Comparison of ENCODE assay signal across 26 cellular contexts in the genomic region with DNA sequence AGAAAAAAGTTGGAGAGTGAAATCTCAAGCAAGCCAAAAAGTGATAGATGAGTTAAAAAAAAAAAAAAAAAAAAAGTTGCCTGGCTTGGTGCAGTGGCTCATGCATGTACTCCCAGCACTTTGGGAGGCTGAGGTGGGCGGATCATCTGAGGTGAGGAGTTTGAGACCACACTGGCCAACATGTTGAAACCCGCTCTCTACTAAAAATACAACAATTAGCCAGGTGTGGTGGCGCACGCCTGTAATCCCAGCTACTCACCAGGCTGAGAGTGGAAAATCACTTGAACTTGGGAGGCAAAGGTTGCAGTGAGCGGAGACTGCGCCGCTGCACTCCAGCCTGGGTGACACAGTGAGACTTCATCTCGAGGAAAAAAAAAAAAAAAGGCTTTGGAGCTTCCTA.
DNase-seq lines count a peak whose midpoint lies in the region; ATAC-seq and TF ChIP-seq lines count a peak whose summit lies in the region.
"Had no signal": no experiment of that assay in that cellular context is flagged by ENCODE, and none has a peak within 500 bp of the region (broad histone marks: within the 10 kb centered on the region; RNA-seq: fewer than 3 reads in every experiment).

No MANE protein-coding gene starts in this region.

- no peak overlapping the region for H3K4me3 ChIP-seq in vagina
- H3K4me3 ChIP-seq: A549, gastroesophageal sphincter, hepatocyte had no signal

- peak; percentile 53 for DNase-seq in NCI-H748 (lab: John Stamatoyannopoulos, UW; ENCODE audit: unreplicated experiment)
- no peak for DNase-seq in NCI-H748 treated with DMSO at 0.1 percent for 48 hours (lab: John Stamatoyannopoulos, UW)
- no peak for DNase-seq in activated naive CD8-positive, alpha-beta T cell treated with anti-CD3 and anti-CD28 coated beads, Interleukin-2, amount 50 U/mL, for 24 hours
- no peak for DNase-seq in activated naive CD8-positive, alpha-beta T cell treated with anti-CD3 and anti-CD28 coated beads for 36 hours
- no peak for DNase-seq in vagina (ENCODE audit: extremely low spot score in 2 of 2)
- DNase-seq in HEK293T (ENCODE audit: extremely low spot score) = no peak
- DNase-seq: AML-193; dermis blood vessel endothelial cell; DMS79; Kasumi-1; left cardiac atrium; MV-4-11; NCI-H1694; NCI-H526 treated with DMSO at 0.1 percent for 48 hours; posterior cingulate gyrus; SIG-M5; stimulated activated naive B cell treated with anti-CD40 and anti-IgM and Interleukin-4, amounts not matched to agents 10 μg/mL and 1 μg/mL and 100 μg/mL, for 72 hours; SW 1271 had no signal

- ATAC-seq in activated naive CD8-positive, alpha-beta T cell treated with anti-CD3 and anti-CD28 coated beads, Interleukin-2, amount 50 U/mL, for 24 hours = no peak
- peak; percentile 18 for ATAC-seq in activated T-helper 17 cell treated with anti-CD3 and anti-CD28 coated beads, Interleukin-2, amount 50 U/mL, for 72 hours (replicated peaks)
- ATAC-seq in HG02840 (IDR thresholded peaks at IDR 0.05; ENCODE audit: low FRiP score, unreplicated experiment) = no peak
- ATAC-seq: A549; gastroesophageal sphincter; HepG2; left cardiac atrium; sciatic nerve; stimulated activated naive B cell treated with anti-CD40 and anti-IgM and Interleukin-4, amounts not matched to agents 10 μg/mL and 1 μg/mL and 100 μg/mL, for 72 hours; WTC11 had no signal

- H3K4me1 Mint-ChIP-seq in activated naive CD8-positive, alpha-beta T cell treated with anti-CD3 and anti-CD28 coated beads, Interleukin-2, amount 50 U/mL, for 24 hours = peaks cover 21% of the 10 kb centered on the region
- H3K4me1 Mint-ChIP-seq in activated naive CD8-positive, alpha-beta T cell treated with anti-CD3 and anti-CD28 coated beads for 36 hours = peaks cover 4% of the 10 kb centered on the region
- peaks cover 40% of the 10 kb centered on the region for H3K4me1 Mint-ChIP-seq in activated T-helper 17 cell treated with anti-CD3 and anti-CD28 coated beads, Interleukin-2, amount 50 U/mL, for 72 hours

- no peak for TF ChIP-seq POLR2A in vagina (IDR thresholded peaks at IDR 0.05)

- H3K9me3 Mint-ChIP-seq in activated naive CD8-positive, alpha-beta T cell treated with anti-CD3 and anti-CD28 coated beads, Interleukin-2, amount 50 U/mL, for 24 hours = no peaks in the 10 kb centered on the region
- H3K9me3 Mint-ChIP-seq in activated naive CD8-positive, alpha-beta T cell treated with anti-CD3 and anti-CD28 coated beads for 36 hours = no peaks in the 10 kb centered on the region
- H3K9me3 Mint-ChIP-seq in activated T-helper 17 cell treated with anti-CD3 and anti-CD28 coated beads, Interleukin-2, amount 50 U/mL, for 72 hours = peaks cover 2% of the 10 kb centered on the region
- H3K9me3 Mint-ChIP-seq: stimulated activated naive B cell treated with anti-CD40 and anti-IgM and Interleukin-4, amounts not matched to agents 10 μg/mL and 1 μg/mL and 100 μg/mL, for 72 hours had no signal

- H3K36me3 ChIP-seq in vagina = no peaks in the 10 kb centered on the region
- H3K36me3 ChIP-seq: gastroesophageal sphincter had no signal

- no peaks in the 10 kb centered on the region for H3K36me3 Mint-ChIP-seq in activated naive CD8-positive, alpha-beta T cell treated with anti-CD3 and anti-CD28 coated beads, Interleukin-2, amount 50 U/mL, for 24 hours (ENCODE audit: low read depth)
- peaks cover 3% of the 10 kb centered on the region for H3K36me3 Mint-ChIP-seq in activated naive CD8-positive, alpha-beta T cell treated with anti-CD3 and anti-CD28 coated beads for 36 hours
- H3K36me3 Mint-ChIP-seq in activated T-helper 17 cell treated with anti-CD3 and anti-CD28 coated beads, Interleukin-2, amount 50 U/mL, for 72 hours (ENCODE audit: low read depth) = peaks cover 8% of the 10 kb centered on the region
- H3K36me3 Mint-ChIP-seq: WTC11 had no signal

- no peaks in the 10 kb centered on the region for H3K9me3 ChIP-seq in vagina
- H3K9me3 ChIP-seq: A549, gastroesophageal sphincter had no signal

- H3K4me3 Mint-ChIP-seq in activated naive CD8-positive, alpha-beta T cell treated with anti-CD3 and anti-CD28 coated beads, Interleukin-2, amount 50 U/mL, for 24 hours = no peak overlapping the region
- no peak overlapping the region for H3K4me3 Mint-ChIP-seq in activated naive CD8-positive, alpha-beta T cell treated with anti-CD3 and anti-CD28 coated beads for 36 hours
- peak overlapping the region; percentile 54 for H3K4me3 Mint-ChIP-seq in activated T-helper 17 cell treated with anti-CD3 and anti-CD28 coated beads, Interleukin-2, amount 50 U/mL, for 72 hours
- H3K4me3 Mint-ChIP-seq: stimulated activated naive B cell treated with anti-CD40 and anti-IgM and Interleukin-4, amounts not matched to agents 10 μg/mL and 1 μg/mL and 100 μg/mL, for 72 hours; WTC11 had no signal

- H3K4me1 ChIP-seq in vagina = peaks cover 5% of the 10 kb centered on the region
- H3K4me1 ChIP-seq: A549 had no signal

- no peaks in the 10 kb centered on the region for H3K27me3 ChIP-seq in vagina
- H3K27me3 ChIP-seq: gastroesophageal sphincter, hepatocyte had no signal

- POLR2A ChIA-PET in HEK293T (lab: Yijun Ruan, JAX) = no interaction called here

- intact Hi-C loops in vagina (cut with DNase I) = no loop called here

- peaks cover 7% of the 10 kb centered on the region for H3K27me3 Mint-ChIP-seq in activated naive CD8-positive, alpha-beta T cell treated with anti-CD3 and anti-CD28 coated beads, Interleukin-2, amount 50 U/mL, for 24 hours
- H3K27me3 Mint-ChIP-seq in activated naive CD8-positive, alpha-beta T cell treated with anti-CD3 and anti-CD28 coated beads for 36 hours = peaks cover 4% of the 10 kb centered on the region
- no peaks in the 10 kb centered on the region for H3K27me3 Mint-ChIP-seq in activated T-helper 17 cell treated with anti-CD3 and anti-CD28 coated beads, Interleukin-2, amount 50 U/mL, for 72 hours
- H3K27me3 Mint-ChIP-seq: stimulated activated naive B cell treated with anti-CD40 and anti-IgM and Interleukin-4, amounts not matched to agents 10 μg/mL and 1 μg/mL and 100 μg/mL, for 72 hours had no signal

- peak overlapping the region; percentile 32 for H3K27ac ChIP-seq in vagina
- H3K27ac ChIP-seq: A549, hepatocyte had no signal

- H3K27ac Mint-ChIP-seq in activated naive CD8-positive, alpha-beta T cell treated with anti-CD3 and anti-CD28 coated beads, Interleukin-2, amount 50 U/mL, for 24 hours = peak overlapping the region; percentile 46
- H3K27ac Mint-ChIP-seq in activated naive CD8-positive, alpha-beta T cell treated with anti-CD3 and anti-CD28 coated beads for 36 hours = no peak overlapping the region
- peak overlapping the region; percentile 86 for H3K27ac Mint-ChIP-seq in activated T-helper 17 cell treated with anti-CD3 and anti-CD28 coated beads, Interleukin-2, amount 50 U/mL, for 72 hours
- H3K27ac Mint-ChIP-seq: stimulated activated naive B cell treated with anti-CD40 and anti-IgM and Interleukin-4, amounts not matched to agents 10 μg/mL and 1 μg/mL and 100 μg/mL, for 72 hours had no signal

- no peak for TF ChIP-seq CTCF in vagina (IDR thresholded peaks at IDR 0.05)

- CTCF ChIA-PET in HEK293T (lab: Yijun Ruan, JAX) = interaction anchor here (0.6 kb wide), 1 partner anchor 78 kb away, joined by 3 read pairs; no protein-coding TSS in a partner anchor

TF ChIP-seq in HEK293T, 16 proteins besides CTCF, POLR2A, EP300 and RAD21:
- TF ChIP-seq LEF1 (IDR thresholded peaks at IDR 0.05; ENCODE audit: borderline replicate concordance) (no peak), BHLHE40 (IDR thresholded peaks at IDR 0.05; ENCODE audit: borderline replicate concordance) (no peak), FOXM1 (IDR thresholded peaks at IDR 0.05; ENCODE audit: borderline replicate concordance) (no peak), SP1 (IDR thresholded peaks at IDR 0.05) (no peak), CTBP1 (IDR thresholded peaks at IDR 0.05; ENCODE audit: borderline replicate concordance) (no peak), FOXK2 (IDR thresholded peaks at IDR 0.05) (no peak), L3MBTL2 (conservative IDR thresholded peaks at IDR 0.05) (no peak), NFRKB (IDR thresholded peaks at IDR 0.05) (no peak), ELF4 (IDR thresholded peaks at IDR 0.05) (no peak), HDGF (IDR thresholded peaks at IDR 0.05; ENCODE audit: borderline replicate concordance) (no peak), SUZ12 (IDR thresholded peaks at IDR 0.05) (no peak), TARDBP (IDR thresholded peaks at IDR 0.05) (no peak), ZNF384 (IDR thresholded peaks at IDR 0.05) (no peak), ARNT (IDR thresholded peaks at IDR 0.05) (no peak), FOXA1 (IDR thresholded peaks at IDR 0.05) (no peak)
- TF ChIP-seq, protein P1, sequence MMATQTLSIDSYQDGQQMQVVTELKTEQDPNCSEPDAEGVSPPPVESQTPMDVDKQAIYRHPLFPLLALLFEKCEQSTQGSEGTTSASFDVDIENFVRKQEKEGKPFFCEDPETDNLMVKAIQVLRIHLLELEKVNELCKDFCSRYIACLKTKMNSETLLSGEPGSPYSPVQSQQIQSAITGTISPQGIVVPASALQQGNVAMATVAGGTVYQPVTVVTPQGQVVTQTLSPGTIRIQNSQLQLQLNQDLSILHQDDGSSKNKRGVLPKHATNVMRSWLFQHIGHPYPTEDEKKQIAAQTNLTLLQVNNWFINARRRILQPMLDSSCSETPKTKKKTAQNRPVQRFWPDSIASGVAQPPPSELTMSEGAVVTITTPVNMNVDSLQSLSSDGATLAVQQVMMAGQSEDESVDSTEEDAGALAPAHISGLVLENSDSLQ (IDR thresholded peaks at IDR 0.05) = no peak
